Comparison of ENCODE assay signal across 1 cellular context in the genomic region with DNA sequence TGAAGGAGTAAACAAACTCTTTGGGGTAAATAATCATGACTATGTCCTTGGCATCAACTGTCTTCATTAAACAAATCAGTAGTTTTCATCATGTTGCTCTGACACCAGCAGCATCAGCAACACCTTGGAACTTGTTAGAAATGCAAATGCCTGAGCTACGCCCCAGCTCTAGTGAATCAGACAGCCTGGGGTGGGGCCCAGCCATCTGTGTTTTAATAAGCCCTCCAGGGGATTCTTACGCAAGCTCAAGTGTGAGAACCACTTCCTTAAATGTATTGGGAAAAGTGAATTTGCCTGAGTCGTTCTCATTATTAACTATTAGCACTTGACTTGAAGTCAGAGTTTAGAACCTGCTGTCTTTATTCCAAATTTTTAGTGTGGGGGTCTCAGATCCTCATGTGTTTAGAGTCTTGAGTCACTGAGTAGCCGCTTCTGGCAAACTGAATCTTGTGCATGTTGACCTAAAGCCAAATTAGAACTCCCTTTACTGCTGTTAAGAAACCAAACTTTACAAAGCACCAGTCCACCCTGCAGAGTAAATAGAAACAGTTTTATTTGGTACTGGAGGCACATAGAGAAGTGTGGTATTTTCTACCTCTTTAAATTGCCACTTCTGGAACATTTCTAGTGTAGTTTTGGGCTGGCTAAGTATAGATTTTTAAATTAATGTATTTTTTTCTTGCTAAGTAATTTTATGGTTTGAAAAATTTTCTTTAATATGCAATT.
TF ChIP-seq lines count a peak whose summit lies in the region.

No MANE protein-coding gene starts in this region.

TF ChIP-seq in H1, 55 proteins besides CTCF, POLR2A, EP300 and RAD21 (continued from another document):
- TF ChIP-seq HDAC2 (IDR thresholded peaks at IDR 0.05; ENCODE audit: borderline replicate concordance in 1 of 2, low read depth in 2 of 2, low read length in 2 of 2) (no peak), BCL11A (IDR thresholded peaks at IDR 0.05; ENCODE audit: low read depth in 2 of 2, low read length in 2 of 2) (no peak), PHF8 (conservative IDR thresholded peaks at IDR 0.05; ENCODE audit: low read depth, low read length) (no peak)
- TF ChIP-seq, protein P1, sequence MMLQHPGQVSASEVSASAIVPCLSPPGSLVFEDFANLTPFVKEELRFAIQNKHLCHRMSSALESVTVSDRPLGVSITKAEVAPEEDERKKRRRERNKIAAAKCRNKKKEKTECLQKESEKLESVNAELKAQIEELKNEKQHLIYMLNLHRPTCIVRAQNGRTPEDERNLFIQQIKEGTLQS (IDR thresholded peaks at IDR 0.05; ENCODE audit: insufficient read depth, low read depth, low read length) = no peak
